In the genomic region with DNA sequence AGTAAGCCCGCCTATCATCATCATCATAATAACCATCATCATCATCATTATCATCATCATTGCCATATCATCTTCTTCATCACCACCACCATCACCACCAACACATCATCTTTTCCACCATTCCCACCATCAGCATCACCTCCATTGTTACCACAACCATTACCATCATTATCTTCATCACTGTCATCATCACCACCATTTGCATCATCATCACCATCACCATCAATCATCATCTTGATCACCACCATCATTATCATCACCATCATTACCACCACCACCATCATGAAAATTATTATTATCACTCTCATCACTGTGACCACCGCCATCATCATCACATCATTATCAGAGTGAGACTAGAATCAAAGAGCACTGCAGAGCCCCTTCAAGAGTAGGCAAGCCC, we compare ENCODE assay signal across 1 cellular context.
TF ChIP-seq lines count a peak whose summit lies in the region.

No MANE protein-coding gene starts in this region.

TF ChIP-seq in GM23338, 12 proteins besides CTCF, POLR2A, EP300 and RAD21:
- TF ChIP-seq, protein P1, sequence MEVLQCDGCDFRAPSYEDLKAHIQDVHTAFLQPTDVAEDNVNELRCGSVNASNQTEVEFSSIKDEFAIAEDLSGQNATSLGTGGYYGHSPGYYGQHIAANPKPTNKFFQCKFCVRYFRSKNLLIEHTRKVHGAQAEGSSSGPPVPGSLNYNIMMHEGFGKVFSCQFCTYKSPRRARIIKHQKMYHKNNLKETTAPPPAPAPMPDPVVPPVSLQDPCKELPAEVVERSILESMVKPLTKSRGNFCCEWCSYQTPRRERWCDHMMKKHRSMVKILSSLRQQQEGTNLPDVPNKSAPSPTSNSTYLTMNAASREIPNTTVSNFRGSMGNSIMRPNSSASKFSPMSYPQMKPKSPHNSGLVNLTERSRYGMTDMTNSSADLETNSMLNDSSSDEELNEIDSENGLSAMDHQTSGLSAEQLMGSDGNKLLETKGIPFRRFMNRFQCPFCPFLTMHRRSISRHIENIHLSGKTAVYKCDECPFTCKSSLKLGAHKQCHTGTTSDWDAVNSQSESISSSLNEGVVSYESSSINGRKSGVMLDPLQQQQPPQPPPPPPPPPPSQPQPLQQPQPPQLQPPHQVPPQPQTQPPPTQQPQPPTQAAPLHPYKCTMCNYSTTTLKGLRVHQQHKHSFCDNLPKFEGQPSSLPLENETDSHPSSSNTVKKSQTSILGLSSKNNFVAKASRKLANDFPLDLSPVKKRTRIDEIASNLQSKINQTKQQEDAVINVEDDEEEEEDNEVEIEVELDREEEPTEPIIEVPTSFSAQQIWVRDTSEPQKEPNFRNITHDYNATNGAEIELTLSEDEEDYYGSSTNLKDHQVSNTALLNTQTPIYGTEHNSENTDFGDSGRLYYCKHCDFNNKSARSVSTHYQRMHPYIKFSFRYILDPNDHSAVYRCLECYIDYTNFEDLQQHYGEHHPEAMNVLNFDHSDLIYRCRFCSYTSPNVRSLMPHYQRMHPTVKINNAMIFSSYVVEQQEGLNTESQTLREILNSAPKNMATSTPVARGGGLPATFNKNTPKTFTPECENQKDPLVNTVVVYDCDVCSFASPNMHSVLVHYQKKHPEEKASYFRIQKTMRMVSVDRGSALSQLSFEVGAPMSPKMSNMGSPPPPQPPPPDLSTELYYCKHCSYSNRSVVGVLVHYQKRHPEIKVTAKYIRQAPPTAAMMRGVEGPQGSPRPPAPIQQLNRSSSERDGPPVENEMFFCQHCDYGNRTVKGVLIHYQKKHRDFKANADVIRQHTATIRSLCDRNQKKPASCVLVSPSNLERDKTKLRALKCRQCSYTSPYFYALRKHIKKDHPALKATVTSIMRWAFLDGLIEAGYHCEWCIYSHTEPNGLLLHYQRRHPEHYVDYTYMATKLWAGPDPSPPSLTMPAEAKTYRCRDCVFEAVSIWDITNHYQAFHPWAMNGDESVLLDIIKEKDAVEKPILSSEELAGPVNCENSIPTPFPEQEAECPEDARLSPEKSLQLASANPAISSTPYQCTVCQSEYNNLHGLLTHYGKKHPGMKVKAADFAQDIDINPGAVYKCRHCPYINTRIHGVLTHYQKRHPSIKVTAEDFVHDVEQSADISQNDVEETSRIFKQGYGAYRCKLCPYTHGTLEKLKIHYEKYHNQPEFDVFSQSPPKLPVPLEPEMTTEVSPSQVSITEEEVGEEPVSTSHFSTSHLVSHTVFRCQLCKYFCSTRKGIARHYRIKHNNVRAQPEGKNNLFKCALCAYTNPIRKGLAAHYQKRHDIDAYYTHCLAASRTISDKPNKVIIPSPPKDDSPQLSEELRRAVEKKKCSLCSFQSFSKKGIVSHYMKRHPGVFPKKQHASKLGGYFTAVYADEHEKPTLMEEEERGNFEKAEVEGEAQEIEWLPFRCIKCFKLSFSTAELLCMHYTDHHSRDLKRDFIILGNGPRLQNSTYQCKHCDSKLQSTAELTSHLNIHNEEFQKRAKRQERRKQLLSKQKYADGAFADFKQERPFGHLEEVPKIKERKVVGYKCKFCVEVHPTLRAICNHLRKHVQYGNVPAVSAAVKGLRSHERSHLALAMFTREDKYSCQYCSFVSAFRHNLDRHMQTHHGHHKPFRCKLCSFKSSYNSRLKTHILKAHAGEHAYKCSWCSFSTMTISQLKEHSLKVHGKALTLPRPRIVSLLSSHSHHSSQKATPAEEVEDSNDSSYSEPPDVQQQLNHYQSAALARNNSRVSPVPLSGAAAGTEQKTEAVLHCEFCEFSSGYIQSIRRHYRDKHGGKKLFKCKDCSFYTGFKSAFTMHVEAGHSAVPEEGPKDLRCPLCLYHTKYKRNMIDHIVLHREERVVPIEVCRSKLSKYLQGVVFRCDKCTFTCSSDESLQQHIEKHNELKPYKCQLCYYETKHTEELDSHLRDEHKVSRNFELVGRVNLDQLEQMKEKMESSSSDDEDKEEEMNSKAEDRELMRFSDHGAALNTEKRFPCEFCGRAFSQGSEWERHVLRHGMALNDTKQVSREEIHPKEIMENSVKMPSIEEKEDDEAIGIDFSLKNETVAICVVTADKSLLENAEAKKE (CRISPR knock-in tag; IDR thresholded peaks at IDR 0.05): no peak
- TF ChIP-seq NANOG (IDR thresholded peaks at IDR 0.05; ENCODE audit: borderline replicate concordance): no peak
- no peak for TF ChIP-seq CREB1 (CRISPR knock-in tag; IDR thresholded peaks at IDR 0.05; ENCODE audit: low read depth)
- TF ChIP-seq, protein P2, sequence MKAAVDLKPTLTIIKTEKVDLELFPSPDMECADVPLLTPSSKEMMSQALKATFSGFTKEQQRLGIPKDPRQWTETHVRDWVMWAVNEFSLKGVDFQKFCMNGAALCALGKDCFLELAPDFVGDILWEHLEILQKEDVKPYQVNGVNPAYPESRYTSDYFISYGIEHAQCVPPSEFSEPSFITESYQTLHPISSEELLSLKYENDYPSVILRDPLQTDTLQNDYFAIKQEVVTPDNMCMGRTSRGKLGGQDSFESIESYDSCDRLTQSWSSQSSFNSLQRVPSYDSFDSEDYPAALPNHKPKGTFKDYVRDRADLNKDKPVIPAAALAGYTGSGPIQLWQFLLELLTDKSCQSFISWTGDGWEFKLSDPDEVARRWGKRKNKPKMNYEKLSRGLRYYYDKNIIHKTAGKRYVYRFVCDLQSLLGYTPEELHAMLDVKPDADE (IDR thresholded peaks at IDR 0.05): no peak
